In genomic region chr22:29194269-29194668, GRCh38 we compare ENCODE assay signal across 22 cellular contexts. TPM values are rescaled to one million over a fixed set of nuclear protein-coding genes. Genes with fewer than 3 reads are reported as not detected.
DNase-seq lines count a peak whose midpoint lies in the region; ATAC-seq and TF ChIP-seq lines count a peak whose summit lies in the region.
"Had no signal": no experiment of that assay in that cellular context is flagged by ENCODE, and none has a peak within 500 bp of the region (broad histone marks: within the 10 kb centered on the region; RNA-seq: fewer than 3 reads in every experiment).

No MANE protein-coding gene starts in this region.

- TF ChIP-seq CTCF in BE2C (IDR thresholded peaks at IDR 0.05; ENCODE audit: low read depth, low read length) (peak; percentile 29), GM12873 (IDR thresholded peaks at IDR 0.05; ENCODE audit: insufficient read depth, low read depth, low read length, missing control alignments) (peak; percentile 31), fibroblast of pulmonary artery (IDR thresholded peaks at IDR 0.05; ENCODE audit: low read length, missing control alignments) (peak; percentile 14)

- H3K27ac Mint-ChIP-seq in activated naive CD4-positive, alpha-beta T cell treated with anti-CD3 and anti-CD28 coated beads for 36 hours = no peak overlapping the region
- H3K27ac Mint-ChIP-seq: T-helper 1 cell treated with Interleukin-12 subunit alpha and Interleukin-12 subunit beta and Interleukin-4 antibody, amounts not matched to agents 30 μg/mL and 1 μg/mL, for 36 hours had no signal

- ATAC-seq in GM19452 (IDR thresholded peaks at IDR 0.05; ENCODE audit: unreplicated experiment) (no peak), GM19455 (IDR thresholded peaks at IDR 0.05; ENCODE audit: unreplicated experiment) (no peak)
- ATAC-seq: foreskin keratinocyte, upper lobe of right lung had no signal

- peaks cover 3% of the 10 kb centered on the region for H3K27me3 Mint-ChIP-seq in activated naive CD4-positive, alpha-beta T cell treated with anti-CD3 and anti-CD28 coated beads for 36 hours (ENCODE audit: low read depth)

- no peaks in the 10 kb centered on the region for H3K36me3 ChIP-seq in BE2C
- H3K36me3 ChIP-seq: adrenal gland, BLaER1, MG63, right atrium auricular region, upper lobe of right lung had no signal

- H3K4me3 ChIP-seq in BE2C (ENCODE audit: low read depth, low read length) = no peak overlapping the region
- no peak overlapping the region for H3K4me3 ChIP-seq in fibroblast of pulmonary artery (replicated peaks; ENCODE audit: low read depth, low read length)
- H3K4me3 ChIP-seq: adrenal gland, BLaER1, hepatocyte, MG63, right atrium auricular region, SJSA1, upper lobe of right lung had no signal

- no peaks in the 10 kb centered on the region for H3K27me3 ChIP-seq in BE2C
- H3K27me3 ChIP-seq: adrenal gland, hepatocyte, MG63, right atrium auricular region, SJSA1, upper lobe of right lung had no signal

- CTCF ChIA-PET in activated naive CD4-positive, alpha-beta T cell treated with anti-CD3 and anti-CD28 coated beads for 36 hours (lab: Charles Lee) = no interaction called here

- intact Hi-C loops in activated naive CD4-positive, alpha-beta T cell treated with anti-CD3 and anti-CD28 coated beads for 36 hours (cut with micrococcal nuclease) = no loop called here

- H3K9me3 Mint-ChIP-seq in activated naive CD4-positive, alpha-beta T cell treated with anti-CD3 and anti-CD28 coated beads for 36 hours = peaks cover 2% of the 10 kb centered on the region

- no peaks in the 10 kb centered on the region for H3K9me3 ChIP-seq in BE2C
- H3K9me3 ChIP-seq: adrenal gland, BLaER1, MG63, right atrium auricular region, SJSA1, upper lobe of right lung had no signal

- no peaks in the 10 kb centered on the region for H3K36me3 Mint-ChIP-seq in activated naive CD4-positive, alpha-beta T cell treated with anti-CD3 and anti-CD28 coated beads for 36 hours (ENCODE audit: low read depth)

- no peak overlapping the region for H3K4me3 Mint-ChIP-seq in activated naive CD4-positive, alpha-beta T cell treated with anti-CD3 and anti-CD28 coated beads for 36 hours
- H3K4me3 Mint-ChIP-seq: T-helper 1 cell treated with Interleukin-12 subunit alpha and Interleukin-12 subunit beta and Interleukin-4 antibody, amounts not matched to agents 30 μg/mL and 1 μg/mL, for 36 hours had no signal

- DNase-seq in BE2C (no peak), NAMALWA (ENCODE audit: low spot score) (peak; percentile 32), fibroblast of pulmonary artery (ENCODE audit: low read depth) (no peak), NCI-H446 treated with DMSO at 0.1 percent for 48 hours (lab: John Stamatoyannopoulos, UW) (no peak)
- DNase-seq in activated naive CD4-positive, alpha-beta T cell treated with anti-CD3 and anti-CD28 coated beads for 36 hours = no peak
- DNase-seq: activated effector memory CD4-positive, alpha-beta T cell treated with anti-CD3 and anti-CD28 coated beads, Interleukin-2, amount 50 U/mL, for 16 hours; adrenal gland; dermis blood vessel endothelial cell; foreskin keratinocyte; islet precursor cell; MG63; NCI-H1694 treated with DMSO at 0.1 percent for 48 hours; stimulated activated CD8-positive, alpha-beta memory T cell treated with anti-CD3 and anti-CD28 coated beads, Interleukin-4, amount 100 ng/mL, for 48 hours had no signal

- no peaks in the 10 kb centered on the region for H3K4me1 Mint-ChIP-seq in activated naive CD4-positive, alpha-beta T cell treated with anti-CD3 and anti-CD28 coated beads for 36 hours (ENCODE audit: low read depth)

- peaks cover 6% of the 10 kb centered on the region; the same call in 1 of the 2 replicates for H3K4me1 ChIP-seq in BE2C
- H3K4me1 ChIP-seq: adrenal gland, foreskin keratinocyte, right atrium auricular region, upper lobe of right lung had no signal

RNA-seq across cellular contexts. Expression of gene EMID1, which starts 11.4 kb away (rescaled TPM):
- 0.97 TPM for polyA plus RNA-seq in BE2C (2012; ENCODE audit: insufficient read depth, insufficient read length, low read depth)
- not detected for total RNA-seq in activated naive CD4-positive, alpha-beta T cell treated with anti-CD3 and anti-CD28 coated beads for 36 hours
- total RNA-seq: foreskin keratinocyte had no signal
- polyA plus RNA-seq: foreskin keratinocyte had no signal
